19 cellular contexts compared by ENCODE assay signal in the genomic region with DNA sequence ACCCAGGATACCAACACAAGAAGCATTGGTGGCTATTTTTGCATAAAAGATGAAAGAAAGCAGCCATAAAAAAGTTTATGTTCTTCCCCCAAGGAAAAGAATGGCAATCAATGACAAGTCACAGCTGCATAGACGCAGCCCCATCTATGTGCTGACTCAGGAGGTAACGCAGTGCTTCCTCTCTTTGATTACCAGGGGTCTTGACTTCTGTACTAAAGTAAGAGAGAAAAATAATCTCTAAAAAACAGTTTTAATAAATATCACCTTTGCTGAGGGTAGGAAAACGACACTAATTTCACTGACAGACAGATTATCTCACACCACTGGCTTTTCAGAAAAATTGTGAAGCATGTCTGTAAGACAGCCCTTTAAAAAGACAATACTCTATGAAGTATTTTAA. TPM values are rescaled to one million over a fixed set of nuclear protein-coding genes. Genes with fewer than 3 reads are reported as not detected.
DNase-seq lines count a peak whose midpoint lies in the region; ATAC-seq, FAIRE-seq and TF ChIP-seq lines count a peak whose summit lies in the region.
"Had no signal": no experiment of that assay in that cellular context is flagged by ENCODE, and none has a peak within 500 bp of the region (broad histone marks: within the 10 kb centered on the region; RNA-seq: fewer than 3 reads in every experiment).

No MANE protein-coding gene starts in this region.

- H3K4me2 ChIP-seq in HepG2 (ENCODE audit: low read depth, low read length) = no peak overlapping the region
- H3K4me2 ChIP-seq: BLaER1 had no signal

- in situ Hi-C loops in HepG2 (cut with HindIII; ENCODE audit: extremely low pct_ligation_motif_present, low pct_unique_long_range_greater_than_20kb) = no loop called here

- no peaks in the 10 kb centered on the region for H3K36me3 Mint-ChIP-seq in mesothelial cell of epicardium
- H3K36me3 Mint-ChIP-seq: CD4-positive, alpha-beta memory T cell had no signal

- no peak for ATAC-seq in HepG2
- no peak for ATAC-seq in right lobe of liver
- ATAC-seq in GM21786 (IDR thresholded peaks at IDR 0.05; ENCODE audit: unreplicated experiment) = no peak
- ATAC-seq: K562 had no signal

- TF ChIP-seq EP300 in HepG2 (IDR thresholded peaks at IDR 0.05; ENCODE audit: low read depth in 2 of 2, low read length in 2 of 2) (no peak), HepG2 (CRISPR knock-in tag; IDR thresholded peaks at IDR 0.05; ENCODE audit: borderline replicate concordance) (no peak)

- peaks cover 49% of the 10 kb centered on the region for H3K4me1 Mint-ChIP-seq in mesothelial cell of epicardium
- H3K4me1 Mint-ChIP-seq: CD4-positive, alpha-beta memory T cell had no signal

- no peaks in the 10 kb centered on the region for H4K20me1 ChIP-seq in HepG2 (ENCODE audit: insufficient read depth, low read length)
- H4K20me1 ChIP-seq: BLaER1 had no signal

- no peak overlapping the region for H3K4me3 Mint-ChIP-seq in mesothelial cell of epicardium
- H3K4me3 Mint-ChIP-seq: CD4-positive, alpha-beta memory T cell had no signal

- no peak for FAIRE-seq in HepG2 (lab: Jason Lieb, UNC)
- FAIRE-seq: K562 had no signal

- POLR2A ChIA-PET in HepG2 (lab: Yijun Ruan, JAX) = interaction anchor here (1.4 kb wide), 1 partner anchor 24 kb away, joined by 3 read pairs; no protein-coding TSS in a partner anchor

- H2AFZ ChIP-seq in HepG2 (ENCODE audit: low read length) = no peak overlapping the region

- H3K4me1 ChIP-seq in HepG2 (ENCODE audit: insufficient read depth, low read length) (peaks cover 16% of the 10 kb centered on the region), right lobe of liver (no peaks in the 10 kb centered on the region), SJSA1 (replicated peaks) (peaks cover 65% of the 10 kb centered on the region)
- H3K4me1 ChIP-seq: BLaER1 had no signal

- TF ChIP-seq RAD21 in HepG2 (CRISPR knock-in tag; IDR thresholded peaks at IDR 0.05) = no peak

- H3K4me3 ChIP-seq in HepG2 (replicated peaks in 1 of 3; ENCODE audit: insufficient read depth in 1 of 3, low read depth in 2 of 3, low read length in 3 of 3) = no peak overlapping the region
- H3K4me3 ChIP-seq in right lobe of liver = no peak overlapping the region
- H3K4me3 ChIP-seq in SJSA1 = peak overlapping the region; percentile 28
- H3K4me3 ChIP-seq: BLaER1, K562 had no signal

- no peaks in the 10 kb centered on the region for H3K36me3 ChIP-seq in HepG2 (replicated peaks in 1 of 2; ENCODE audit: control insufficient read depth in 1 of 2, insufficient read depth in 2 of 2, low read length in 2 of 2)
- H3K36me3 ChIP-seq in right lobe of liver = no peaks in the 10 kb centered on the region
- H3K36me3 ChIP-seq in SJSA1 = peaks cover 7% of the 10 kb centered on the region; the same call in 1 of the 2 replicates
- H3K36me3 ChIP-seq: BLaER1 had no signal

- H3K9me3 ChIP-seq in HepG2 (ENCODE audit: low read length) (no peaks in the 10 kb centered on the region), right lobe of liver (no peaks in the 10 kb centered on the region), SJSA1 (replicated peaks) (no peaks in the 10 kb centered on the region)

- BruUV-seq in HepG2 (replicated peaks; lab: Mats Ljungman, UMichigan) = no TSS peak

- CTCF ChIA-PET in HepG2 (lab: Yijun Ruan, JAX; ENCODE audit: low intra/inter-chr PET ratio, low total read pairs) = no interaction called here

- WGBS in HepG2 (ENCODE audit: low lambda C conversion rate) = 76% methylated on average over 3 of the region's 3 CpGs
- WGBS in right lobe of liver (ENCODE audit: insufficient coverage, low coverage, low lambda C conversion rate, missing lambda C conversion rate) = 73% methylated on average over 3 of the region's 3 CpGs

- TF ChIP-seq CTCF in HepG2 (CRISPR knock-in tag; IDR thresholded peaks at IDR 0.05) (no peak), right lobe of liver (IDR thresholded peaks at IDR 0.05) (no peak), mesothelial cell of epicardium (IDR thresholded peaks at IDR 0.05; ENCODE audit: unreplicated experiment) (no peak)

- no peaks in the 10 kb centered on the region for H3K9me3 Mint-ChIP-seq in mesothelial cell of epicardium

- no peaks in the 10 kb centered on the region for H3K27me3 Mint-ChIP-seq in mesothelial cell of epicardium (ENCODE audit: low read depth)

- peak overlapping the region; percentile 17 for H3K27ac Mint-ChIP-seq in mesothelial cell of epicardium
- H3K27ac Mint-ChIP-seq: CD4-positive, alpha-beta memory T cell had no signal

- H3K27me3 ChIP-seq in HepG2 (ENCODE audit: control insufficient read depth in 1 of 2, insufficient read depth in 2 of 2, low read length in 2 of 2) (no peaks in the 10 kb centered on the region), right lobe of liver (no peaks in the 10 kb centered on the region), SJSA1 (replicated peaks) (no peaks in the 10 kb centered on the region)
- H3K27me3 ChIP-seq: BLaER1 had no signal

- H3K27ac ChIP-seq in HepG2 (ENCODE audit: extremely low read length, insufficient read depth, low read length) = no peak overlapping the region
- no peak overlapping the region for H3K27ac ChIP-seq in right lobe of liver
- peak overlapping the region; percentile 98 for H3K27ac ChIP-seq in SJSA1
- H3K27ac ChIP-seq: BLaER1, RWPE1 had no signal

- DNase-seq in HepG2 (ENCODE audit: low spot score) = no peak
- DNase-seq in right lobe of liver = no peak
- peak in 1 of 2 experiments; percentile 50 for DNase-seq in SJSA1 (ENCODE audit: low read depth in 1 of 2, low spot score in 2 of 2)
- DNase-seq in mesothelial cell of epicardium (ENCODE audit: low spot score in 2 of 2, unreplicated experiment in 2 of 2) = no peak
- DNase-seq in effector CD4-positive, alpha-beta T cell = no peak
- no peak for DNase-seq in activated naive CD4-positive, alpha-beta T cell (lab: John Stamatoyannopoulos, UW)
- DNase-seq in NOMO-1 (lab: John Stamatoyannopoulos, UW; ENCODE audit: unreplicated experiment in 2 of 2) = no peak
- DNase-seq: CD4-positive, alpha-beta memory T cell; DMS153; GF-D8; HCEC 1CT; NCI-H1694 treated with DMSO at 0.1 percent for 48 hours; NCI-H2107; NCI-H510A; NCI-H774 had no signal

- intact Hi-C loops in HepG2 (cut with micrococcal nuclease; ENCODE audit: unreplicated experiment) (no loop called here), right lobe of liver (cut with DNase I) (no loop called here)

- TF ChIP-seq POLR2A in HepG2 (IDR thresholded peaks at IDR 0.05; ENCODE audit: insufficient read depth in 1 of 2, low read depth in 2 of 2, low read length in 2 of 2) (no peak), right lobe of liver (IDR thresholded peaks at IDR 0.05) (no peak)

- H3K79me2 ChIP-seq in HepG2 (ENCODE audit: insufficient read depth, low read length) = no peaks in the 10 kb centered on the region

- H3K9ac ChIP-seq in HepG2 (ENCODE audit: insufficient read depth, low read depth, low read length) = no peak overlapping the region
- H3K9ac ChIP-seq: BLaER1 had no signal

RNA-seq across cellular contexts. Expression of a gene that starts 33.9 kb away (rescaled TPM):
- total RNA-seq in HepG2 (2016; rRNA removed; fragmentation: Illumina TruSeq; extraction: Trizol) (55.9 and 57.8 TPM in 2 replicates), right lobe of liver (100 to 1,000 TPM in 2 of 6 experiments, 10 to 100 TPM in 4; 30.6 to 125 (median 74.5) TPM), mesothelial cell of epicardium (9.3 to 12.0 TPM (median 11.5 TPM) in 3 replicates)
- total RNA-seq in HepG2 (2016; cell fraction: cytosol; rRNA removed; fragmentation: Illumina TruSeq; extraction: Trizol; ENCODE audit: low read depth) = 25.1 and 29.0 TPM in 2 replicates
- 52.7 and 57.5 TPM in 2 replicates for total RNA-seq in HepG2 (2016; cell fraction: insoluble cytoplasmic fraction; rRNA removed; fragmentation: Illumina TruSeq; extraction: Trizol)
- total RNA-seq in HepG2 (2016; cell fraction: membrane; rRNA removed; fragmentation: Illumina TruSeq; extraction: Trizol) = 48.2 and 58.4 TPM in 2 replicates
- 46.1 and 58.2 TPM in 2 replicates for total RNA-seq in HepG2 (2016; cell fraction: nucleus; rRNA removed; fragmentation: Illumina TruSeq; extraction: Trizol)
- 57.5 and 65.4 TPM in 2 replicates for polyA plus RNA-seq in HepG2 (2011; rRNA removed)
- 53.6 and 68.8 TPM in 2 replicates for polyA plus RNA-seq in HepG2 (2011; cell fraction: cytosol; rRNA removed)
- polyA plus RNA-seq in HepG2 (2011; cell fraction: nucleus; rRNA removed) = 77.6 and 80.4 TPM in 2 replicates
- polyA plus RNA-seq in HepG2 (2012) = 44.8 and 48.8 TPM in 2 replicates
- polyA plus RNA-seq in HepG2 (2016; cell fraction: cytosol; fragmentation: Illumina TruSeq; extraction: Trizol; ENCODE audit: low read depth) = 23.6 and 36.8 TPM in 2 replicates
- polyA plus RNA-seq in HepG2 (2016; cell fraction: insoluble cytoplasmic fraction; fragmentation: Illumina TruSeq; extraction: Trizol; ENCODE audit: low read depth) = 46.2 and 49.2 TPM in 2 replicates
- polyA plus RNA-seq in HepG2 (2016; cell fraction: membrane; fragmentation: Illumina TruSeq; extraction: Trizol; ENCODE audit: low read depth) = 37.8 and 44.2 TPM in 2 replicates
- 60.9 and 62.0 TPM in 2 replicates for polyA plus RNA-seq in HepG2 (2016; cell fraction: nucleus; fragmentation: Illumina TruSeq; extraction: Trizol; ENCODE audit: insufficient read depth, low read depth)
- 186 TPM in 1 of 2 replicates, not detected in the other for polyA minus RNA-seq in HepG2 (2011; rRNA and poly(A)+ RNA removed; ENCODE audit: low replicate concordance)
- polyA minus RNA-seq in HepG2 (2011; cell fraction: cytosol; rRNA and poly(A)+ RNA removed) = 51.4 TPM in 2 replicates
- 70.1 and 71.3 TPM in 2 replicates for polyA minus RNA-seq in HepG2 (2011; cell fraction: nucleus; rRNA and poly(A)+ RNA removed)
- 152 and 214 TPM in 2 replicates for total RNA-seq in SJSA1 (2014; rRNA removed; shearing (Covaris generic))
- total RNA-seq: CD4-positive, alpha-beta memory T cell; K562 had no signal
- polyA plus RNA-seq: CD4-positive, alpha-beta memory T cell; K562 had no signal

RNA-seq across cellular contexts. Expression of a gene that starts 52.0 kb away (rescaled TPM):
- total RNA-seq in HepG2 (2016; rRNA removed; fragmentation: Illumina TruSeq; extraction: Trizol) (163 and 248 TPM in 2 replicates), right lobe of liver (10 to 100 TPM; 41.4 to 50.2 (median 44.0) TPM), mesothelial cell of epicardium (47.6 to 51.7 TPM (median 49.9 TPM) in 3 replicates)
- total RNA-seq in HepG2 (2016; cell fraction: cytosol; rRNA removed; fragmentation: Illumina TruSeq; extraction: Trizol; ENCODE audit: low read depth) = 60.1 and 62.4 TPM in 2 replicates
- 157 and 259 TPM in 2 replicates for total RNA-seq in HepG2 (2016; cell fraction: insoluble cytoplasmic fraction; rRNA removed; fragmentation: Illumina TruSeq; extraction: Trizol)
- total RNA-seq in HepG2 (2016; cell fraction: membrane; rRNA removed; fragmentation: Illumina TruSeq; extraction: Trizol) = 81.7 and 88.8 TPM in 2 replicates
- total RNA-seq in HepG2 (2016; cell fraction: nucleus; rRNA removed; fragmentation: Illumina TruSeq; extraction: Trizol) = 77.4 and 86.6 TPM in 2 replicates
- polyA plus RNA-seq in HepG2 (2011; rRNA removed) = 27.7 and 43.2 TPM in 2 replicates
- 22.2 and 26.1 TPM in 2 replicates for polyA plus RNA-seq in HepG2 (2011; cell fraction: cytosol; rRNA removed)
- 15.2 and 16.6 TPM in 2 replicates for polyA plus RNA-seq in HepG2 (2011; cell fraction: nucleus; rRNA removed)
- polyA plus RNA-seq in HepG2 (2012) = 37.9 and 66.8 TPM in 2 replicates
- 54.7 and 55.9 TPM in 2 replicates for polyA plus RNA-seq in HepG2 (2016; cell fraction: cytosol; fragmentation: Illumina TruSeq; extraction: Trizol; ENCODE audit: low read depth)
- 233 and 251 TPM in 2 replicates for polyA plus RNA-seq in HepG2 (2016; cell fraction: insoluble cytoplasmic fraction; fragmentation: Illumina TruSeq; extraction: Trizol; ENCODE audit: low read depth)
- 56.1 and 61.5 TPM in 2 replicates for polyA plus RNA-seq in HepG2 (2016; cell fraction: membrane; fragmentation: Illumina TruSeq; extraction: Trizol; ENCODE audit: low read depth)
- polyA plus RNA-seq in HepG2 (2016; cell fraction: nucleus; fragmentation: Illumina TruSeq; extraction: Trizol; ENCODE audit: insufficient read depth, low read depth) = 72.7 and 74.8 TPM in 2 replicates
- polyA minus RNA-seq in HepG2 (2011; rRNA and poly(A)+ RNA removed; ENCODE audit: low replicate concordance) = 14.2 and 34.0 TPM in 2 replicates
- polyA minus RNA-seq in HepG2 (2011; cell fraction: cytosol; rRNA and poly(A)+ RNA removed) = 30.5 and 33.6 TPM in 2 replicates
- 101 and 126 TPM in 2 replicates for polyA minus RNA-seq in HepG2 (2011; cell fraction: nucleus; rRNA and poly(A)+ RNA removed)
- total RNA-seq in SJSA1 (2014; rRNA removed; shearing (Covaris generic)) = 75.4 and 95.7 TPM in 2 replicates
